ENCODE assay signal across 8 cellular contexts in the genomic region with DNA sequence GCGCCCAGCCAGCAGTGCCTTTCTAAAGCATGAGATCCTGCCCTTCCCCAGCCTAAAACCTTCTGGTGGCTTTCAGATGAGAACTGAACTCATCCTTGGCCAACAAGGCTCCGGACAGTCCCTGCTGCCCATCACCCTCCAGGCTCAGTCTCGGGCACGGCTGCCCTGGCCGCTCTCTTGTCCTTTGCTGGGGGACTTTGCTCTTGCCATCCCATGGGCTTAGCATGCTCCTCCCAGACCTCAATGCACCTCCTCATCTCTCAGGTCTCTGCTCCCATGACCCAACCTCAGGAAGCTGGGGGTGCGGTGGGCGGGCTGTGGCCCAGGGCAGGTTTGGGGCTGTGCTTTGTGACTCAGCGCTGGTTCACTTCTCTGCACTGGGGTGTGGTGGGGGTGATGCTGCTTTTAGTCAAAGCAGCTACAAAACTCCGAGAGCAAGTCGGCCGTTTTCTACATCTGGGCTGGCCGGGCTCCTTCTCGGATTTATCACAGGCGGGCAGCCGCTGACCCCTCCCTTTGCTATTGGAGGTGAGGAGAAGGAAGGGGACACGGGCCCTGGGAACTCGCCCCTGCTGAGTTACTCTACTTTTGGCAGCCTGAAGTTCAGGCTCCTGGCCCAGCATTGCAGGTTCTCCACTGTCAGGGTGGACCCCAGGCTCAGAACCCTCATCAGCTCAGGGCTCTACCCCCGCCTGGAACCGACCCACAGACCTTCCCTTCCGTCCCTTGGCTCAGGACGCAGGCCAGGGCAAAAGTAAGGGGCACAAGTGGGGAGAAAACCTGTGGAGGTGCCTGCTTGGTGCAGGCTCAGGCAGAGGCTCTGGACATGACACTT.
DNase-seq lines count a peak whose midpoint lies in the region; ATAC-seq and TF ChIP-seq lines count a peak whose summit lies in the region.

No MANE protein-coding gene starts in this region.

- POLR2A ChIA-PET in CD4-positive, alpha-beta memory T cell (lab: Charles Lee; ENCODE audit: partially characterized antibody) = interaction anchor here (0.7 to 5.5 kb wide), 22 partner anchors 9 to 330 kb away, joined by 3 to 58 read pairs (median 5); partner anchors contain the start of genes ADAM17, IAH1, ITGB1BP1 and YWHAQ

- peak overlapping the region in 7 of 8 donors; percentile 90 to 96 (median 94) for H3K4me3 Mint-ChIP-seq in CD4-positive, alpha-beta memory T cell

- WGBS in esophagus squamous epithelium, 2 donors = 40 to 52% methylated on average over 4 to 5 of the region's 21 CpGs

- H3K9me3 Mint-ChIP-seq in CD4-positive, alpha-beta memory T cell = no peaks in the 10 kb centered on the region

- H3K4me1 ChIP-seq in CD4-positive, alpha-beta memory T cell (ENCODE audit: insufficient read depth, low read length) = peaks cover 49% of the 10 kb centered on the region
- H3K4me1 ChIP-seq in esophagus squamous epithelium = peaks cover 30 to 78% (median 53%) of the 10 kb centered on the region in 3 donors

- no peaks in the 10 kb centered on the region for H3K27me3 ChIP-seq in CD4-positive, alpha-beta memory T cell (ENCODE audit: insufficient read depth, low read length)
- peaks cover 0 to 13% (median 0%) of the 10 kb centered on the region in 4 donors for H3K27me3 ChIP-seq in esophagus squamous epithelium

- peak in 1 of 4 donors; percentile 19 for TF ChIP-seq POLR2A in esophagus squamous epithelium (IDR thresholded peaks at IDR 0.05)

- H3K4me1 Mint-ChIP-seq in CD4-positive, alpha-beta memory T cell = peaks cover 29 to 73% (median 50%) of the 10 kb centered on the region in 4 donors

- peak overlapping the region; percentile 90 to 100 (median 99) for H3K27ac Mint-ChIP-seq in CD4-positive, alpha-beta memory T cell

- peak; percentile 53 to 88 (median 60) for DNase-seq in CD4-positive, alpha-beta memory T cell
- peak; percentile 57 to 84 for DNase-seq in activated CD4-positive, alpha-beta T cell treated with anti-CD3 and anti-CD28 coated beads, Interleukin-2, amount 50 U/mL, for 24 hours (ENCODE audit: low read depth in 1 of 2, low spot score in 1 of 2)
- DNase-seq in esophagus squamous epithelium (lab: John Stamatoyannopoulos, UW) (no peak), Right ventricle myocardium inferior (ENCODE audit: missing footprints) (no peak), mucosa of gallbladder (ENCODE audit: low spot score) (no peak), globus pallidus (ENCODE audit: low spot score) (no peak)
- DNase-seq in stimulated activated CD8-positive, alpha-beta memory T cell treated with anti-CD3 and anti-CD28 coated beads, Interleukin-15, amount 100 ng/mL, for 48 hours (ENCODE audit: low read depth in 2 of 2) = peak; percentile 86 to 91

- no peaks in the 10 kb centered on the region for H3K27me3 Mint-ChIP-seq in CD4-positive, alpha-beta memory T cell

- intact Hi-C loops in CD4-positive, alpha-beta memory T cell (cut with micrococcal nuclease) = loop anchor here (1.0 to 2.0 kb wide), 4 partner anchors 16 to 121 kb away; no protein-coding TSS in a partner anchor
- intact Hi-C loops in esophagus squamous epithelium (cut with DNase I) (no loop called here), Right ventricle myocardium inferior (cut with DNase I) (no loop called here)

- H3K4me3 ChIP-seq in CD4-positive, alpha-beta memory T cell (ENCODE audit: low read length in 2 of 2) = peak overlapping the region in 1 of 2 donors; percentile 52
- peak overlapping the region; percentile 18 to 61 (median 49) for H3K4me3 ChIP-seq in esophagus squamous epithelium

- no peaks in the 10 kb centered on the region for H3K36me3 Mint-ChIP-seq in CD4-positive, alpha-beta memory T cell

- peak; percentile 4 for ATAC-seq in HG03354 (IDR thresholded peaks at IDR 0.05; ENCODE audit: poor library complexity, severe bottlenecking, unreplicated experiment)
- ATAC-seq in Right ventricle myocardium inferior = no peak

- no peaks in the 10 kb centered on the region for H3K36me3 ChIP-seq in CD4-positive, alpha-beta memory T cell (ENCODE audit: insufficient read depth, low read length)
- H3K36me3 ChIP-seq in esophagus squamous epithelium = no peaks in the 10 kb centered on the region

- CTCF ChIA-PET in CD4-positive, alpha-beta memory T cell (lab: Charles Lee; ENCODE audit: partially characterized antibody) = interaction anchor here (0.8 to 2.5 kb wide), 7 partner anchors 11 to 197 kb away, joined by 3 to 7 read pairs (median 3); partner anchors contain the start of gene ADAM17

- peak overlapping the region; percentile 53 for H3K27ac ChIP-seq in CD4-positive, alpha-beta memory T cell (ENCODE audit: low read depth, low read length)
- peak overlapping the region; percentile 92 to 98 (median 96) for H3K27ac ChIP-seq in esophagus squamous epithelium

- no peaks in the 10 kb centered on the region for H3K9me3 ChIP-seq in CD4-positive, alpha-beta memory T cell (ENCODE audit: control insufficient read depth in 1 of 2, low read length in 2 of 2)
- no peaks in the 10 kb centered on the region for H3K9me3 ChIP-seq in esophagus squamous epithelium

- TF ChIP-seq CTCF in esophagus squamous epithelium (IDR thresholded peaks at IDR 0.05) = no peak

Comparison
In these comparisons a context has a peak if more than half of its experiments do, and no peak if none do; other contexts are left out.
1. DNase-seq: peak in CD4-positive, alpha-beta memory T cell (5 of 5), activated CD4-positive, alpha-beta T cell treated with anti-CD3 and anti-CD28 coated beads, Interleukin-2, amount 50 U/mL, for 24 hours (2 of 2) and stimulated activated CD8-positive, alpha-beta memory T cell treated with anti-CD3 and anti-CD28 coated beads, Interleukin-15, amount 100 ng/mL, for 48 hours (2 of 2); none in esophagus squamous epithelium (single experiment), Right ventricle myocardium inferior (single experiment), mucosa of gallbladder (single experiment) and globus pallidus (single experiment).